Comparison of ENCODE assay signal across 21 cellular contexts in the genomic region with DNA sequence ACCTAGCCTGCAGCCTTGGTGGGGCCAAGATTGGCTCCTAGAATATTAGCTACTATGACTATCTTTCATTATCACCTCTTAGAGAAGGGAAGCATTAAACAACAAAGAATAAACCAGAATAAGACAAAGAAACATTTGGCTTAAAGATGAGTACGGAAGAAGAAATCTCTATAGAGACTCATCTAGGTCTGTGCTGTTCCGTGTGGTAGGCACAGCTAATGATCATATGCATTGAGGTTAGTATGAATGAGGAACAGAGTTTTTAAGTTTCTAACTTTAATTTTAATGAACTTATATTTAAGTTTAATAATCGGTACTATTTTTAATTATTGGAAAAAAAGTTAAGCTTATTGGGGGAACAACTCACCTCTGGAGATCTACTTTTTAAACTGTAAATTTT.
"Had no signal": no experiment of that assay in that cellular context is flagged by ENCODE, and none has a peak within 500 bp of the region (broad histone marks: within the 10 kb centered on the region; RNA-seq: fewer than 3 reads in every experiment).

No MANE protein-coding gene starts in this region.

- H3K9me3 ChIP-seq: colonic mucosa, thyroid gland had no signal

- H3K4me1 ChIP-seq: colonic mucosa had no signal

- H3K4me3 Mint-ChIP-seq: activated CD4-positive, alpha-beta memory T cell treated with anti-CD3 and anti-CD28 coated beads, Interleukin-2, amount 10 ng/mL, durations not matched to agents 7 days and 5 days; activated CD8-positive, alpha-beta memory T cell treated with anti-CD3 and anti-CD28 coated beads, Interleukin-2, amount 10 ng/mL, durations not matched to agents 7 days and 5 days; activated naive CD4-positive, alpha-beta T cell treated with anti-CD3 and anti-CD28 coated beads for 36 hours; activated naive CD8-positive, alpha-beta T cell treated with anti-CD3 and anti-CD28 coated beads, Interleukin-2, amount 50 U/mL, for 24 hours; activated T-cell treated with anti-CD3 and anti-CD28 coated beads, Interleukin-2, amount 50 U/mL, for 24 hours; central memory CD8-positive, alpha-beta T cell; endodermal cell had no signal

- H3K4me1 Mint-ChIP-seq: activated CD4-positive, alpha-beta memory T cell treated with anti-CD3 and anti-CD28 coated beads, Interleukin-2, amount 10 ng/mL, durations not matched to agents 7 days and 5 days; activated CD8-positive, alpha-beta memory T cell treated with anti-CD3 and anti-CD28 coated beads, Interleukin-2, amount 10 ng/mL, durations not matched to agents 7 days and 5 days; activated naive CD8-positive, alpha-beta T cell treated with anti-CD3 and anti-CD28 coated beads, Interleukin-2, amount 50 U/mL, for 24 hours; central memory CD8-positive, alpha-beta T cell had no signal

- H3K36me3 ChIP-seq: brain microvascular endothelial cell, colonic mucosa, thyroid gland had no signal

- H3K27ac Mint-ChIP-seq: activated CD4-positive, alpha-beta memory T cell treated with anti-CD3 and anti-CD28 coated beads, Interleukin-2, amount 10 ng/mL, durations not matched to agents 7 days and 5 days; activated CD8-positive, alpha-beta memory T cell treated with anti-CD3 and anti-CD28 coated beads, Interleukin-2, amount 10 ng/mL, durations not matched to agents 7 days and 5 days; activated naive CD4-positive, alpha-beta T cell treated with anti-CD3 and anti-CD28 coated beads for 36 hours; activated naive CD8-positive, alpha-beta T cell treated with anti-CD3 and anti-CD28 coated beads, Interleukin-2, amount 50 U/mL, for 24 hours; activated T-cell treated with anti-CD3 and anti-CD28 coated beads, Interleukin-2, amount 50 U/mL, for 24 hours; activated T-helper 2 cell treated with anti-CD3 and anti-CD28 coated beads, Interferon-gamma antibody, Interleukin-2, Interleukin-4, amounts not matched to agents 10 μg/mL and 5 μg/mL and 100 μg/mL, durations not matched to agents 14 hours and 24 hours and 36 hours; endodermal cell; progenitor cell of endocrine pancreas had no signal

- H3K27ac ChIP-seq: brain microvascular endothelial cell, colonic mucosa, thyroid gland had no signal

- DNase-seq: activated CD4-positive, alpha-beta memory T cell treated with anti-CD3 and anti-CD28 coated beads, Interleukin-2, amount 10 ng/mL, durations not matched to agents 7 days and 5 days; activated CD4-positive, alpha-beta T cell treated with anti-CD3 and anti-CD28 coated beads for 48 hours; activated CD4-positive, CD25-positive, alpha-beta regulatory T cell; activated CD8-positive, alpha-beta memory T cell treated with anti-CD3 and anti-CD28 coated beads, Interleukin-2, amount 10 ng/mL, durations not matched to agents 7 days and 5 days; activated naive CD4-positive, alpha-beta T cell treated with anti-CD3 and anti-CD28 coated beads for 36 hours; activated naive CD8-positive, alpha-beta T cell treated with anti-CD3 and anti-CD28 coated beads, Interleukin-2, amount 50 U/mL, for 24 hours; activated T-cell treated with anti-CD3 and anti-CD28 coated beads, Interleukin-2, amount 50 U/mL, for 24 hours; aorta; brain microvascular endothelial cell; colonic mucosa; endodermal cell; foreskin melanocyte; glutamatergic neuron; stimulated activated CD4-positive, alpha-beta T cell treated with anti-CD3 and anti-CD28 coated beads, Interleukin-4, amount 100 ng/mL, for 1 hour; T-helper 1 cell; T-helper 9 cell; thyroid gland had no signal

- H3K36me3 Mint-ChIP-seq: activated CD8-positive, alpha-beta memory T cell treated with anti-CD3 and anti-CD28 coated beads, Interleukin-2, amount 10 ng/mL, durations not matched to agents 7 days and 5 days had no signal

- H3K4me3 ChIP-seq: colonic mucosa, lung, thyroid gland had no signal

- H3K27me3 Mint-ChIP-seq: activated CD4-positive, alpha-beta memory T cell treated with anti-CD3 and anti-CD28 coated beads, Interleukin-2, amount 10 ng/mL, durations not matched to agents 7 days and 5 days; activated CD8-positive, alpha-beta memory T cell treated with anti-CD3 and anti-CD28 coated beads, Interleukin-2, amount 10 ng/mL, durations not matched to agents 7 days and 5 days; activated naive CD8-positive, alpha-beta T cell treated with anti-CD3 and anti-CD28 coated beads, Interleukin-2, amount 50 U/mL, for 24 hours; activated T-cell treated with anti-CD3 and anti-CD28 coated beads, Interleukin-2, amount 50 U/mL, for 24 hours; central memory CD8-positive, alpha-beta T cell; progenitor cell of endocrine pancreas had no signal

- H3K27me3 ChIP-seq: brain microvascular endothelial cell, colonic mucosa, thyroid gland had no signal

- ATAC-seq: activated CD8-positive, alpha-beta memory T cell treated with anti-CD3 and anti-CD28 coated beads, Interleukin-2, amount 10 ng/mL, durations not matched to agents 7 days and 5 days; activated naive CD8-positive, alpha-beta T cell treated with anti-CD3 and anti-CD28 coated beads, Interleukin-2, amount 50 U/mL, for 24 hours had no signal
